In the genomic region with DNA sequence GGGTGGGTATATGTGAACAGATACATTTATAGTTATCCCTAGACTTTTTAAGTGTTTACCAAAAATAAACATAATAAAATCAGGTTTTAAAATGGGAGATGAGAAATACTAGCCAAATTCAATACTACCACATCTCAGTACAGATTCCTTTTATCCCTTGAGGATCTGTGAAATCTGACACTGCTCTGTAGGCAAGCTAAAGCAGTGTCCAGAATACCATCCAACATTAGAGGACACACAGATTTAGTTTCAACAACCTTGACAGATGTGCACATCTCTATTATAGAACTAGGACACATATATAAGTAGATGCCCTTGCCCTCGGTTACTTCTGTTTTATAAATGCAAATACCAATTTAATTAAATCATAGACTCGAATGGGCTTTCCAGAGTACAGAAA, we compare ENCODE assay signal across 19 cellular contexts.
A peak's percentile ranks its signal among the peaks of the same experiment; 100 is the strongest.
DNase-seq lines count a peak whose midpoint lies in the region; TF ChIP-seq lines count a peak whose summit lies in the region.
"Had no signal": no experiment of that assay in that cellular context is flagged by ENCODE, and none has a peak within 500 bp of the region (broad histone marks: within the 10 kb centered on the region; RNA-seq: fewer than 3 reads in every experiment).

No MANE protein-coding gene starts in this region.

- intact Hi-C loops in A673 (cut with micrococcal nuclease; ENCODE audit: unreplicated experiment), result no loop called here

- H3K4me1 ChIP-seq in A673 (ENCODE audit: insufficient read depth, low read length, poor library complexity, severe bottlenecking), result peaks cover 11% of the 10 kb centered on the region

- H3K4me3 ChIP-seq in choroid plexus epithelial cell (ENCODE audit: low read depth, low read length), result no peak overlapping the region
- no peak overlapping the region for H3K4me3 ChIP-seq in A673 (ENCODE audit: low read depth, low read length, poor library complexity, severe bottlenecking)
- H3K4me3 ChIP-seq: SJCRH30 had no signal

- TF ChIP-seq CTCF in choroid plexus epithelial cell (conservative IDR thresholded peaks at IDR 0.05; ENCODE audit: low read depth, low read length) (no peak), A673 (conservative IDR thresholded peaks at IDR 0.05; ENCODE audit: low read depth, low read length) (no peak)

- no TSS peak for BruUV-seq in A673 (replicated peaks; lab: Mats Ljungman, UMichigan)

- H3K27me3 ChIP-seq in A673 (replicated peaks; ENCODE audit: insufficient read depth, low read depth, low read length, poor library complexity), result no peaks in the 10 kb centered on the region
- H3K27me3 ChIP-seq: SJCRH30 had no signal

- CTCF ChIA-PET in A673 (lab: Charles Lee), result no interaction called here

- no peaks in the 10 kb centered on the region for H3K9me3 ChIP-seq in A673 (ENCODE audit: low read depth, low read length, poor library complexity, severe bottlenecking)
- H3K9me3 ChIP-seq: SJCRH30 had no signal

- POLR2A ChIA-PET in A673 (lab: Charles Lee; ENCODE audit: low non-redundant PET), result no interaction called here

- H3K36me3 ChIP-seq in A673 (ENCODE audit: insufficient read depth, low read length, poor library complexity, severe bottlenecking), result no peaks in the 10 kb centered on the region
- H3K36me3 ChIP-seq: SJCRH30 had no signal

- peak; percentile 3 for DNase-seq in DMS53 (lab: John Stamatoyannopoulos, UW)
- no peak for DNase-seq in DMS53 treated with DMSO at 0.1 percent for 48 hours (lab: John Stamatoyannopoulos, UW; ENCODE audit: unreplicated experiment)
- DNase-seq in NCI-H2029 (lab: John Stamatoyannopoulos, UW), result peak; percentile 9
- DNase-seq in NCI-H524 treated with DMSO at 0.1 percent for 48 hours (lab: John Stamatoyannopoulos, UW), result peak; percentile 78
- DNase-seq in choroid plexus epithelial cell (ENCODE audit: low read depth), result peak; percentile 7
- no peak for DNase-seq in NCI-H1417 treated with DMSO at 0.1 percent for 48 hours (lab: John Stamatoyannopoulos, UW)
- DNase-seq in A673 (ENCODE audit: low spot score), result no peak
- DNase-seq in HT-29 (ENCODE audit: low spot score), result no peak
- DNase-seq: DMS 273 treated with DMSO at 0.1 percent for 48 hours, GDM1, H9, Kasumi-1, MM.1S, NCI-H187, NCI-H2227 treated with DMSO at 0.1 percent for 48 hours, NCI-H774, T-helper 17 cell had no signal

- H3K27ac ChIP-seq in A673 (ENCODE audit: low read depth, low read length, poor library complexity, severe bottlenecking), result no peak overlapping the region
- H3K27ac ChIP-seq: 22Rv1, SJCRH30 had no signal

Comparison
In these comparisons a context has a peak if more than half of its experiments do, and no peak if none do; other contexts are left out.
1. DNase-seq: peak in DMS53 (single experiment), NCI-H2029 (single experiment), NCI-H524 treated with DMSO at 0.1 percent for 48 hours (single experiment) and choroid plexus epithelial cell (single experiment); none in DMS53 treated with DMSO at 0.1 percent for 48 hours (single experiment), NCI-H1417 treated with DMSO at 0.1 percent for 48 hours (single experiment), A673 (single experiment) and HT-29 (single experiment).